ENCODE assay signal across 8 cellular contexts in the genomic region with DNA sequence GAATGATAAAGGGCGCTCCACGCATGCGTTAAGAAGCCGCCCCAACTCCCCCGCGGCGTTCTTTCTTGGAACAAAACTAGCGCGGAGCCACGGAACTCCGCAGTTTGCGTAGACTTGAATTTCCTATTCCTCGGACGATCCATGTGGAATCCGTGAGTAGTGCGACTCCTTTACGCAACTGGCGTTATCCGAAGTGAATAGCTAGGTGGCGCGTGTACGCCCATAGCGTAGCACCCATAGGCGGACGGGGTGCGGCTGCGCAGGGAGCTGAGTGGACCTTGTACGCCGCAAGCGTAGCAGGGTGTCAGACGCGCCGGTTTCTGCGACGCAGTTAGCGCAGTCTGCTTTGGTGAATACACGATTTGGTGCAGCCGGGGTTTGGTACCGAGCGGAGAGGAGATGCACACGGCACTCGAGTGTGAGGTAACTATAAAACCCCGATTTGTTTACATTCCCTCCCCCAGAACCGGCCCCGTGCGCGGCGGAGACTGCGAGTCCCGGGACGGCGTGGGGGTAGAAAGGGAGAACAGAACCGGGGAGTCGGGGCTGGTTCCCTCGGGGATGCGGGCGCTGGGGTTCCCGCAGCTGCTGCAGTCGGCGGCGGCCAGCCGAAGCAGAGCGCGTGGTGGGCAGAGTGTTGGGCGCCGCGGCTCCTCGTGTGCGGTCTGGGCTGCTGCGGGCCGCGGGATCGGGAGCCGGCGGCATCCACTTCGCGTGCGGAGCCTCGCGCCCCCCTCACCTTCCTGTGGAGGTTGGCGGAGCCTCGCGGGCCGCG. TPM values are rescaled to one million over a fixed set of nuclear protein-coding genes. Genes with fewer than 3 reads are reported as not detected.
A peak's percentile ranks its signal among the peaks of the same experiment; 100 is the strongest.
DNase-seq lines count a peak whose midpoint lies in the region; ATAC-seq and TF ChIP-seq lines count a peak whose summit lies in the region.

A gene with protein sequence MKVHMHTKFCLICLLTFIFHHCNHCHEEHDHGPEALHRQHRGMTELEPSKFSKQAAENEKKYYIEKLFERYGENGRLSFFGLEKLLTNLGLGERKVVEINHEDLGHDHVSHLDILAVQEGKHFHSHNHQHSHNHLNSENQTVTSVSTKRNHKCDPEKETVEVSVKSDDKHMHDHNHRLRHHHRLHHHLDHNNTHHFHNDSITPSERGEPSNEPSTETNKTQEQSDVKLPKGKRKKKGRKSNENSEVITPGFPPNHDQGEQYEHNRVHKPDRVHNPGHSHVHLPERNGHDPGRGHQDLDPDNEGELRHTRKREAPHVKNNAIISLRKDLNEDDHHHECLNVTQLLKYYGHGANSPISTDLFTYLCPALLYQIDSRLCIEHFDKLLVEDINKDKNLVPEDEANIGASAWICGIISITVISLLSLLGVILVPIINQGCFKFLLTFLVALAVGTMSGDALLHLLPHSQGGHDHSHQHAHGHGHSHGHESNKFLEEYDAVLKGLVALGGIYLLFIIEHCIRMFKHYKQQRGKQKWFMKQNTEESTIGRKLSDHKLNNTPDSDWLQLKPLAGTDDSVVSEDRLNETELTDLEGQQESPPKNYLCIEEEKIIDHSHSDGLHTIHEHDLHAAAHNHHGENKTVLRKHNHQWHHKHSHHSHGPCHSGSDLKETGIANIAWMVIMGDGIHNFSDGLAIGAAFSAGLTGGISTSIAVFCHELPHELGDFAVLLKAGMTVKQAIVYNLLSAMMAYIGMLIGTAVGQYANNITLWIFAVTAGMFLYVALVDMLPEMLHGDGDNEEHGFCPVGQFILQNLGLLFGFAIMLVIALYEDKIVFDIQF (plus strand): TSS at position 368 of the 775 bp plus-strand sequence. CDS start 22,817 bp downstream, outside the sequence.

- H3K36me3 Mint-ChIP-seq in dendritic cell treated with granulocyte-macrophage colony-stimulating factor and Interleukin-4, amounts not matched to agents 40 ng/mL and 50 ng/mL, for 4 days (ENCODE audit: low read depth) = peaks cover 22% of the 10 kb centered on the region

- intact Hi-C loops in dendritic cell treated with granulocyte-macrophage colony-stimulating factor and Interleukin-4, amounts not matched to agents 40 ng/mL and 50 ng/mL, for 4 days (cut with micrococcal nuclease) = loop anchor here (5.0 kb wide), 1 partner anchor 45 kb away; no protein-coding TSS in a partner anchor

- H3K27ac ChIP-seq in C4-2B = peak within 1 kb of the TSS; percentile 99

- H3K27me3 Mint-ChIP-seq in dendritic cell treated with granulocyte-macrophage colony-stimulating factor and Interleukin-4, amounts not matched to agents 40 ng/mL and 50 ng/mL, for 4 days = no peaks in the 10 kb centered on the region

- DNase-seq in NCI-H774 (lab: John Stamatoyannopoulos, UW) = peak; percentile 100
- DNase-seq in activated CD4-positive, alpha-beta T cell treated with anti-CD3 and anti-CD28 coated beads, Interleukin-2, amount 50 U/mL, for 4 hours = peak; percentile 96 to 98
- peak; percentile 99 for DNase-seq in left lobe of liver (ENCODE audit: low spot score)
- peak; percentile 95 for DNase-seq in stimulated activated CD4-positive, alpha-beta T cell treated with anti-CD3 and anti-CD28 coated beads, Interleukin-2, amount 100 ng/mL, for 4 hours (ENCODE audit: low read depth)

- H3K9me3 Mint-ChIP-seq in dendritic cell treated with granulocyte-macrophage colony-stimulating factor and Interleukin-4, amounts not matched to agents 40 ng/mL and 50 ng/mL, for 4 days = no peaks in the 10 kb centered on the region

- H3K4me1 Mint-ChIP-seq in dendritic cell treated with granulocyte-macrophage colony-stimulating factor and Interleukin-4, amounts not matched to agents 40 ng/mL and 50 ng/mL, for 4 days (ENCODE audit: low read depth) = peaks cover 23% of the 10 kb centered on the region

- peak within 1 kb of the TSS; percentile 93 for H3K4me3 Mint-ChIP-seq in dendritic cell treated with granulocyte-macrophage colony-stimulating factor and Interleukin-4, amounts not matched to agents 40 ng/mL and 50 ng/mL, for 4 days

- ATAC-seq in GM19395 (IDR thresholded peaks at IDR 0.05; ENCODE audit: unreplicated experiment) (peak; percentile 75), HG03565 (IDR thresholded peaks at IDR 0.05; ENCODE audit: unreplicated experiment) (peak; percentile 70), left lobe of liver (peak; percentile 89)

- H3K27ac Mint-ChIP-seq in dendritic cell treated with granulocyte-macrophage colony-stimulating factor and Interleukin-4, amounts not matched to agents 40 ng/mL and 50 ng/mL, for 4 days = peak within 1 kb of the TSS; percentile 94

- TF ChIP-seq CTCF in C4-2B (conservative IDR thresholded peaks at IDR 0.05) = no peak

RNA-seq across cellular contexts. Expression of the gene that starts here (rescaled TPM):
- total RNA-seq in left lobe of liver = 5.6 TPM

Comparison
In these comparisons a context has a peak if more than half of its experiments do, and no peak if none do; other contexts are left out.
1. Peak in every context shown above with its lines: DNase-seq, ATAC-seq and H3K27ac ChIP-seq.